ENCODE assay signal across 15 cellular contexts in genomic region chr6:117478853-117479231, GRCh38. TPM values are rescaled to one million over a fixed set of nuclear protein-coding genes. Genes with fewer than 3 reads are reported as not detected.
DNase-seq lines count a peak whose midpoint lies in the region; TF ChIP-seq lines count a peak whose summit lies in the region.
"Had no signal": no experiment of that assay in that cellular context is flagged by ENCODE, and none has a peak within 500 bp of the region (broad histone marks: within the 10 kb centered on the region; RNA-seq: fewer than 3 reads in every experiment).

No MANE protein-coding gene starts in this region.

- TF ChIP-seq CTCF in MM.1S (IDR thresholded peaks at IDR 0.05; ENCODE audit: low read length) (no peak), neural crest cell (conservative IDR thresholded peaks at IDR 0.05) (no peak), RWPE1 (conservative IDR thresholded peaks at IDR 0.05; ENCODE audit: low read depth) (no peak)

- H4K20me1 ChIP-seq in GM23248 (ENCODE audit: insufficient read depth) (no peaks in the 10 kb centered on the region), MM.1S (ENCODE audit: insufficient read depth, low read length) (no peaks in the 10 kb centered on the region)

- 86 to 89% methylated on average over 6 of the region's 6 CpGs for WGBS in GM23248 (ENCODE audit: low coverage in 1 of 2, low lambda C conversion rate in 2 of 2, missing lambda C conversion rate in 2 of 2), 2 experiments

- H3K27ac ChIP-seq in GM23248 (no peak overlapping the region), MM.1S (ENCODE audit: low read length) (peak overlapping the region; percentile 60; the same call in 1 of the 2 replicates), RWPE1 (no peak overlapping the region)
- H3K27ac ChIP-seq: HL-60 had no signal

- peaks cover 31% of the 10 kb centered on the region for H3K27me3 Mint-ChIP-seq in neural crest cell (ENCODE audit: low read depth)

- H3K4me1 Mint-ChIP-seq in neural crest cell, result peaks cover 16% of the 10 kb centered on the region

- POLR2A ChIA-PET in RWPE1 (lab: Yijun Ruan, JAX; ENCODE audit: low non-redundant PET), result interaction anchor here (0.5 kb wide), 1 partner anchor 38 kb away, joined by 4 read pairs; no protein-coding TSS in a partner anchor

- H3K4me2 ChIP-seq in GM23248 (ENCODE audit: unreplicated experiment) (no peak overlapping the region), MM.1S (ENCODE audit: low read depth, low read length) (peak overlapping the region; percentile 73)

- peak overlapping the region; percentile 1 for H3K4me3 Mint-ChIP-seq in neural crest cell

- CTCF ChIA-PET in RWPE1 (lab: Yijun Ruan, JAX), result interaction anchor here (0.6 to 1.1 kb wide), 2 partner anchors 60 to 125 kb away, joined by 3 read pairs; no protein-coding TSS in a partner anchor

- no peak overlapping the region for H3K27ac Mint-ChIP-seq in neural crest cell (ENCODE audit: unreplicated experiment)
- H3K27ac Mint-ChIP-seq: CD4-positive, CD25-positive, alpha-beta regulatory T cell; CD8-positive, alpha-beta memory T cell had no signal

- no peaks in the 10 kb centered on the region for H3K36me3 Mint-ChIP-seq in neural crest cell (ENCODE audit: low read depth)
- H3K36me3 Mint-ChIP-seq: CD4-positive, CD25-positive, alpha-beta regulatory T cell had no signal

- H3K9me3 Mint-ChIP-seq in neural crest cell, result no peaks in the 10 kb centered on the region
- H3K9me3 Mint-ChIP-seq: CD8-positive, alpha-beta memory T cell had no signal

- H3K4me1 ChIP-seq in GM23248 (ENCODE audit: insufficient read depth) (peaks cover 5% of the 10 kb centered on the region; the same call in 1 of the 2 replicates), MM.1S (ENCODE audit: low read length) (peaks cover 27% of the 10 kb centered on the region)

- in situ Hi-C loops in GM23248 (cut with MboI), result no loop called here

- H3K36me3 ChIP-seq in GM23248 (ENCODE audit: low read depth), result no peaks in the 10 kb centered on the region
- no peaks in the 10 kb centered on the region for H3K36me3 ChIP-seq in MM.1S (replicated peaks; ENCODE audit: insufficient read depth, low read length)
- H3K36me3 ChIP-seq: BE2C, HAP-1 had no signal

- H3K9ac ChIP-seq in GM23248, result no peak overlapping the region
- H3K9ac ChIP-seq in MM.1S (ENCODE audit: low read length), result peak overlapping the region; percentile 25; the same call in 1 of the 2 replicates

- H2AFZ ChIP-seq in GM23248 (peak overlapping the region; percentile 51; the same call in 1 of the 2 replicates), MM.1S (ENCODE audit: low read length) (peak overlapping the region; percentile 62)

- DNase-seq in GM23248 (no peak), MM.1S (no peak), neural crest cell (ENCODE audit: low read depth, low spot score) (no peak), NCI-H2081 treated with DMSO at 0.1 percent for 48 hours (lab: John Stamatoyannopoulos, UW) (no peak), anterior cingulate cortex (lab: John Stamatoyannopoulos, UW) (no peak), RWPE1 (ENCODE audit: low spot score) (no peak)
- DNase-seq: COR-L47, DMS 273 treated with DMSO at 0.1 percent for 48 hours, IMR-90 had no signal

- H3F3A ChIP-seq in GM23248 (ENCODE audit: insufficient read depth), result peaks cover 25% of the 10 kb centered on the region
- H3F3A ChIP-seq in MM.1S (ENCODE audit: insufficient read depth, low read length), result peaks cover 38% of the 10 kb centered on the region

- no peaks in the 10 kb centered on the region for H3K9me2 ChIP-seq in GM23248 (ENCODE audit: insufficient read depth)
- no peaks in the 10 kb centered on the region for H3K9me2 ChIP-seq in MM.1S (replicated peaks; ENCODE audit: insufficient read depth, low read length)

- no peak overlapping the region for H3K4me3 ChIP-seq in GM23248
- H3K4me3 ChIP-seq in MM.1S (ENCODE audit: low read length), result peak overlapping the region; percentile 48; the same call in 1 of the 2 replicates
- H3K4me3 ChIP-seq: HAP-1, K562 had no signal

- H3K9me3 ChIP-seq in GM23248 (ENCODE audit: low read depth) (no peaks in the 10 kb centered on the region), MM.1S (replicated peaks; ENCODE audit: insufficient read depth, low read length) (no peaks in the 10 kb centered on the region)
- H3K9me3 ChIP-seq: BE2C, HAP-1 had no signal

- H3K27me3 ChIP-seq in GM23248 (replicated peaks; ENCODE audit: insufficient read depth) (no peaks in the 10 kb centered on the region), MM.1S (replicated peaks; ENCODE audit: insufficient read depth, low read length) (no peaks in the 10 kb centered on the region)
- H3K27me3 ChIP-seq: BE2C had no signal

- H3K79me2 ChIP-seq in GM23248 (ENCODE audit: insufficient read depth), result peaks cover 2% of the 10 kb centered on the region
- H3K79me2 ChIP-seq in MM.1S (ENCODE audit: low read length), result peaks cover 2% of the 10 kb centered on the region

RNA-seq across cellular contexts. Expression of gene DCBLD1, which starts 3.6 kb away (rescaled TPM):
- 38.4 and 52.0 TPM in 2 replicates for total RNA-seq in GM23248 (2014; rRNA removed; shearing (Covaris generic))
- 24.0 and 25.1 TPM in 2 replicates for polyA plus RNA-seq in GM23248 (2016; fragmentation: Nextera tagmentation; extraction: Ambion mirVana)
- 9.1 and 10.1 TPM in 2 replicates for total RNA-seq in neural crest cell

RNA-seq across cellular contexts. Expression of gene ROS1, which starts 53.1 kb away (rescaled TPM):
- total RNA-seq in GM23248 (2014; rRNA removed; shearing (Covaris generic)), result 0.43 and 0.76 TPM in 2 replicates
- polyA plus RNA-seq in GM23248 (2016; fragmentation: Nextera tagmentation; extraction: Ambion mirVana), result 0.16 and 0.20 TPM in 2 replicates
- total RNA-seq in neural crest cell, result not detected in 2 replicates
- total RNA-seq: CD4-positive, CD25-positive, alpha-beta regulatory T cell; CD8-positive, alpha-beta memory T cell had no signal
- polyA plus RNA-seq: CD4-positive, CD25-positive, alpha-beta regulatory T cell; CD8-positive, alpha-beta memory T cell; K562 had no signal
